ENCODE assay signal across 24 cellular contexts in genomic region chr3:111823341-111823830, GRCh38. TPM values are rescaled to one million over a fixed set of nuclear protein-coding genes. Genes with fewer than 3 reads are reported as not detected.
DNase-seq lines count a peak whose midpoint lies in the region; ATAC-seq and TF ChIP-seq lines count a peak whose summit lies in the region.
"Had no signal": no experiment of that assay in that cellular context is flagged by ENCODE, and none has a peak within 500 bp of the region (broad histone marks: within the 10 kb centered on the region; RNA-seq: fewer than 3 reads in every experiment).

No MANE protein-coding gene starts in this region.

- H3K4me3 Mint-ChIP-seq in WTC11 (no peak overlapping the region), nephron progenitor cell (no peak overlapping the region)
- H3K4me3 Mint-ChIP-seq: B cell; CD8-positive, alpha-beta T cell had no signal

- H3K4me2 ChIP-seq in hepatocyte = no peak overlapping the region
- no peak overlapping the region for H3K4me2 ChIP-seq in trophoblast cell (ENCODE audit: low read length)
- H3K4me2 ChIP-seq: PC-9 had no signal

- H2BK12ac ChIP-seq in trophoblast cell (ENCODE audit: low read length) = no peak overlapping the region

- H4K20me1 ChIP-seq in hepatocyte (ENCODE audit: insufficient read depth, poor library complexity, severe bottlenecking) = no peaks in the 10 kb centered on the region

- no peak overlapping the region for H3K14ac ChIP-seq in trophoblast cell (ENCODE audit: low read length)

- no peak overlapping the region for H3K9ac ChIP-seq in trophoblast cell (ENCODE audit: low read length)

- H4K8ac ChIP-seq in trophoblast cell (ENCODE audit: low read depth, low read length) = no peak overlapping the region

- ATAC-seq in heart left ventricle = peak in 1 of 4 donors; percentile 29
- ATAC-seq in Right ventricle myocardium inferior = no peak
- no peak for ATAC-seq in WTC11
- ATAC-seq: CD8-positive, alpha-beta T cell; HCT116 had no signal

- no peak overlapping the region for H2BK5ac ChIP-seq in trophoblast cell (ENCODE audit: low read depth, low read length, poor library complexity)

- H3K9me3 ChIP-seq in heart left ventricle = peaks cover 0 to 13% (median 0%) of the 10 kb centered on the region in 12 donors
- H3K9me3 ChIP-seq in hepatocyte (ENCODE audit: low read depth) = peaks cover 5% of the 10 kb centered on the region
- no peaks in the 10 kb centered on the region for H3K9me3 ChIP-seq in trophoblast cell (ENCODE audit: insufficient read depth, low read depth, low read length)
- H3K9me3 ChIP-seq in testis = no peaks in the 10 kb centered on the region
- H3K9me3 ChIP-seq: Caco-2 had no signal

- POLR2A ChIA-PET in WTC11 (lab: Charles Lee) = no interaction called here

- no peak for TF ChIP-seq POLR2A in heart left ventricle (IDR thresholded peaks at IDR 0.05)
- no peak for TF ChIP-seq POLR2A in testis (IDR thresholded peaks at IDR 0.05)

- 60 to 71% (median 65%) methylated on average over 4 of the region's 4 CpGs for WGBS in heart left ventricle, 4 donors
- WGBS in hepatocyte (ENCODE audit: low lambda C conversion rate, missing lambda C conversion rate) = 65% methylated on average over 4 of the region's 4 CpGs
- no CpG with 5 or more reads among the region's 4 CpGs for WGBS in trophoblast cell (ENCODE audit: extremely low coverage, insufficient coverage, insufficient read length)
- WGBS in testis, 2 donors = 93 to 96% methylated on average over 4 of the region's 4 CpGs

- H3K79me1 ChIP-seq in trophoblast cell (ENCODE audit: low read length) = no peaks in the 10 kb centered on the region

- H3K4me3 ChIP-seq in heart left ventricle (no peak overlapping the region), hepatocyte (no peak overlapping the region), trophoblast cell (ENCODE audit: low read depth, low read length) (peak overlapping the region; percentile 31), testis (no peak overlapping the region)
- H3K4me3 ChIP-seq: PC-9 had no signal

- intact Hi-C loops in heart left ventricle (cut with DNase I) (loop anchor here in 1 of 10 donors (5.0 kb wide), 1 partner anchor 86 kb away; no protein-coding TSS in a partner anchor), Right ventricle myocardium inferior (cut with DNase I) (loop anchor here (5.0 kb wide), 1 partner anchor 39 kb away; no protein-coding TSS in a partner anchor), testis (cut with DNase I; ENCODE audit: low total_unique reads) (no loop called here)

- no peak overlapping the region for H2AK5ac ChIP-seq in trophoblast cell (ENCODE audit: low read length)

- H3K27ac ChIP-seq in heart left ventricle = peak overlapping the region in 7 of 12 donors; percentile 10 to 55 (median 38)
- peak overlapping the region; percentile 9 for H3K27ac ChIP-seq in hepatocyte
- no peak overlapping the region for H3K27ac ChIP-seq in trophoblast cell (ENCODE audit: low read depth, low read length)
- H3K27ac ChIP-seq in testis = no peak overlapping the region
- H3K27ac ChIP-seq: 22Rv1, C4-2B, PC-9 had no signal

- no peak overlapping the region for H3K18ac ChIP-seq in trophoblast cell (ENCODE audit: low read length)

- H4K12ac ChIP-seq in trophoblast cell (ENCODE audit: low read depth, low read length) = no peak overlapping the region

- no peak overlapping the region for H2BK120ac ChIP-seq in trophoblast cell (ENCODE audit: insufficient read depth, low read length, poor library complexity)

- H3K4me1 ChIP-seq in heart left ventricle (peaks cover 0 to 40% (median 17%) of the 10 kb centered on the region in 12 donors), hepatocyte (ENCODE audit: insufficient read depth) (peaks cover 4% of the 10 kb centered on the region), trophoblast cell (ENCODE audit: control insufficient read depth in 1 of 2, insufficient read depth in 2 of 2, low read length in 2 of 2) (peaks cover 0 to 6% of the 10 kb centered on the region in 2 experiments), testis (no peaks in the 10 kb centered on the region)
- H3K4me1 ChIP-seq: Caco-2 had no signal

- H3K27me3 ChIP-seq in heart left ventricle (no peaks in the 10 kb centered on the region), hepatocyte (no peaks in the 10 kb centered on the region), trophoblast cell (ENCODE audit: insufficient read depth, low read length) (no peaks in the 10 kb centered on the region), testis (no peaks in the 10 kb centered on the region)

- H3K4me1 Mint-ChIP-seq in WTC11 = no peaks in the 10 kb centered on the region
- H3K4me1 Mint-ChIP-seq in nephron progenitor cell = peaks cover 29% of the 10 kb centered on the region
- H3K4me1 Mint-ChIP-seq: B cell had no signal

- H3K23ac ChIP-seq in trophoblast cell (ENCODE audit: low read length) = no peak overlapping the region

- no peaks in the 10 kb centered on the region for H3K9me2 ChIP-seq in hepatocyte (replicated peaks; ENCODE audit: insufficient read depth)

- no peak overlapping the region for H2AFZ ChIP-seq in hepatocyte
- no peak overlapping the region for H2AFZ ChIP-seq in trophoblast cell (ENCODE audit: insufficient read depth, low read length, poor library complexity)
- H2AFZ ChIP-seq: PC-9 had no signal

- H3K27ac Mint-ChIP-seq in WTC11 (no peak overlapping the region), nephron progenitor cell (no peak overlapping the region)
- H3K27ac Mint-ChIP-seq: B cell; CD8-positive, alpha-beta T cell had no signal

- peaks cover 2% of the 10 kb centered on the region; the same call in 1 of the 2 replicates for H3K36me3 Mint-ChIP-seq in WTC11
- no peaks in the 10 kb centered on the region for H3K36me3 Mint-ChIP-seq in nephron progenitor cell (ENCODE audit: low read depth)
- H3K36me3 Mint-ChIP-seq: CD8-positive, alpha-beta T cell had no signal

- peaks cover 17% of the 10 kb centered on the region for H3K9me3 Mint-ChIP-seq in WTC11
- peaks cover 19% of the 10 kb centered on the region for H3K9me3 Mint-ChIP-seq in nephron progenitor cell

- no peaks in the 10 kb centered on the region for H3K36me3 ChIP-seq in heart left ventricle
- no peaks in the 10 kb centered on the region for H3K36me3 ChIP-seq in hepatocyte (replicated peaks; ENCODE audit: insufficient read depth, low read depth)
- no peaks in the 10 kb centered on the region for H3K36me3 ChIP-seq in trophoblast cell (ENCODE audit: control insufficient read depth in 1 of 2, insufficient read depth in 2 of 2, low read length in 2 of 2)
- no peaks in the 10 kb centered on the region for H3K36me3 ChIP-seq in testis (ENCODE audit: low read depth, missing control alignments)

- TF ChIP-seq CTCF in heart left ventricle (IDR thresholded peaks at IDR 0.05) (no peak), hepatocyte (IDR thresholded peaks at IDR 0.05; ENCODE audit: poor library complexity) (no peak), WTC11 (IDR thresholded peaks at IDR 0.05) (no peak), testis (IDR thresholded peaks at IDR 0.05) (no peak), nephron progenitor cell (IDR thresholded peaks at IDR 0.05) (no peak)

- H3K79me2 ChIP-seq in hepatocyte (no peaks in the 10 kb centered on the region), trophoblast cell (ENCODE audit: control insufficient read depth, insufficient read depth, low read length, poor library complexity) (no peaks in the 10 kb centered on the region)

- H3K27me3 Mint-ChIP-seq in WTC11 (ENCODE audit: low read depth) (no peaks in the 10 kb centered on the region; the same call in 1 of the 2 replicates), nephron progenitor cell (ENCODE audit: low read depth, poor library complexity) (no peaks in the 10 kb centered on the region)

- CTCF ChIA-PET in WTC11 (lab: Charles Lee) = no interaction called here

- no peak for DNase-seq in heart left ventricle
- DNase-seq in Right ventricle myocardium inferior (ENCODE audit: missing footprints) = no peak
- no peak for DNase-seq in hepatocyte (ENCODE audit: low spot score)
- peak; percentile 81 to 93 for DNase-seq in trophoblast cell
- no peak for DNase-seq in WTC11 (ENCODE audit: low spot score)
- DNase-seq in testis = no peak
- DNase-seq in nephron progenitor cell = no peak
- DNase-seq: Caco-2; CD8-positive, alpha-beta T cell; DMS 273 treated with DMSO at 0.1 percent for 48 hours; DMS79; GF-D8; IMR-90; KG1; MM.1S; NCI-H2029; NCI-H446 treated with DMSO at 0.1 percent for 48 hours; NCI-H526 treated with DMSO at 0.1 percent for 48 hours; PC-9; Right ventricle myocardium superior had no signal

- no peak overlapping the region for H3K4ac ChIP-seq in trophoblast cell (ENCODE audit: low read depth, low read length)

- H4K91ac ChIP-seq in trophoblast cell (ENCODE audit: low read depth, low read length) = no peak overlapping the region

TF ChIP-seq in WTC11, 78 proteins besides CTCF, POLR2A, EP300 and RAD21 (continues in another document):
- TF ChIP-seq ZNF425 (CRISPR knock-in tag; conservative IDR thresholded peaks at IDR 0.05) = no peak
- TF ChIP-seq ZNF138 (CRISPR knock-in tag; conservative IDR thresholded peaks at IDR 0.05) = no peak
- TF ChIP-seq SMAD3 (CRISPR knock-in tag; IDR thresholded peaks at IDR 0.05; ENCODE audit: borderline replicate concordance) = no peak
- no peak for TF ChIP-seq NFYB (CRISPR knock-in tag; conservative IDR thresholded peaks at IDR 0.05; ENCODE audit: low read depth)

RNA-seq across cellular contexts. Expression of gene PHLDB2, which starts 35.7 kb away (rescaled TPM):
- total RNA-seq in heart left ventricle (100 to 1,000 TPM in 8 of 9 donors, 10 to 100 TPM in 1; 85.1 to 280 (median 121) TPM), Right ventricle myocardium inferior (127 TPM), hepatocyte (52.0 and 52.7 TPM in 2 replicates), WTC11 (2021) (23.5 to 40.3 TPM (median 24.9 TPM) in 3 replicates), testis (10 to 100 TPM; 11.7 to 16.5 TPM)
- polyA plus RNA-seq in heart left ventricle (10 to 100 TPM; 59.0 to 87.2 TPM), hepatocyte (43.0 and 49.0 TPM in 2 replicates), testis (ENCODE audit: insufficient read depth, low read depth, low replicate concordance) (12.3 TPM)
- polyA plus RNA-seq in trophoblast cell (2013) = 23.8 and 24.1 TPM in 2 replicates

Comparison
In these comparisons a context has a peak if more than half of its experiments do, and no peak if none do; other contexts are left out.
1. DNase-seq: peak in trophoblast cell (2 of 2); none in heart left ventricle (0 of 5), Right ventricle myocardium inferior (single experiment), hepatocyte (single experiment), WTC11 (single experiment), testis (single experiment) and nephron progenitor cell (single experiment).
2. H3K27ac ChIP-seq: peak in heart left ventricle (7 of 12) and hepatocyte (single experiment); none in trophoblast cell (single experiment) and testis (0 of 2).